9 cellular contexts compared by ENCODE assay signal in genomic region chr3:185460719-185461350, GRCh38. TPM values are rescaled to one million over a fixed set of nuclear protein-coding genes. Genes with fewer than 3 reads are reported as not detected.
A peak's percentile ranks its signal among the peaks of the same experiment; 100 is the strongest.
DNase-seq lines count a peak whose midpoint lies in the region; ATAC-seq, FAIRE-seq and TF ChIP-seq lines count a peak whose summit lies in the region.
"Had no signal": no experiment of that assay in that cellular context is flagged by ENCODE, and none has a peak within 500 bp of the region (broad histone marks: within the 10 kb centered on the region; RNA-seq: fewer than 3 reads in every experiment).

No MANE protein-coding gene starts in this region.

- H3K4me3 ChIP-seq in LNCaP clone FGC (ENCODE audit: low read depth, low read length) (no peak overlapping the region), cardiac fibroblast (replicated peaks in 1 of 2; ENCODE audit: low read depth in 2 of 2, low read length in 2 of 2) (no peak overlapping the region)

- peaks cover 4% of the 10 kb centered on the region for H3K9me3 Mint-ChIP-seq in nephron progenitor cell
- no peaks in the 10 kb centered on the region for H3K9me3 Mint-ChIP-seq in activated T-cell treated with anti-CD3 and anti-CD28 coated beads, Interleukin-2, amount 50 U/mL, for 72 hours
- H3K9me3 Mint-ChIP-seq: dendritic cell treated with granulocyte-macrophage colony-stimulating factor and Interleukin-4, amounts not matched to agents 40 ng/mL and 50 ng/mL, for 4 days had no signal

- peak; percentile 21 for FAIRE-seq in G401.6 (lab: Jason Lieb, UNC)

- DNase-seq in LNCaP clone FGC (ENCODE audit: low read depth) (peak; percentile 14), cardiac fibroblast (ENCODE audit: low read depth in 2 of 2) (peak; percentile 48), nephron progenitor cell (no peak), kidney glomerular epithelial cell (lab: John Stamatoyannopoulos, UW) (no peak), midbrain (lab: John Stamatoyannopoulos, UW) (no peak), NOMO-1 treated with DMSO at 0.1 percent for 48 hours (lab: John Stamatoyannopoulos, UW; ENCODE audit: unreplicated experiment) (no peak)
- no peak for DNase-seq in activated T-cell treated with anti-CD3 and anti-CD28 coated beads, Interleukin-2, amount 50 U/mL, for 72 hours

- H3K27ac Mint-ChIP-seq in nephron progenitor cell: no peak overlapping the region
- no peak overlapping the region for H3K27ac Mint-ChIP-seq in activated T-cell treated with anti-CD3 and anti-CD28 coated beads, Interleukin-2, amount 50 U/mL, for 72 hours
- H3K27ac Mint-ChIP-seq: dendritic cell treated with granulocyte-macrophage colony-stimulating factor and Interleukin-4, amounts not matched to agents 40 ng/mL and 50 ng/mL, for 4 days had no signal

- H3K4me1 Mint-ChIP-seq in nephron progenitor cell: no peaks in the 10 kb centered on the region
- no peaks in the 10 kb centered on the region for H3K4me1 Mint-ChIP-seq in activated T-cell treated with anti-CD3 and anti-CD28 coated beads, Interleukin-2, amount 50 U/mL, for 72 hours (ENCODE audit: low read depth)

- peaks cover 11% of the 10 kb centered on the region for H3K27me3 Mint-ChIP-seq in nephron progenitor cell (ENCODE audit: low read depth, poor library complexity)
- H3K27me3 Mint-ChIP-seq in activated T-cell treated with anti-CD3 and anti-CD28 coated beads, Interleukin-2, amount 50 U/mL, for 72 hours (ENCODE audit: low read depth): no peaks in the 10 kb centered on the region
- H3K27me3 Mint-ChIP-seq: dendritic cell treated with granulocyte-macrophage colony-stimulating factor and Interleukin-4, amounts not matched to agents 40 ng/mL and 50 ng/mL, for 4 days had no signal

- H3K36me3 Mint-ChIP-seq in nephron progenitor cell (ENCODE audit: low read depth): peaks cover 16% of the 10 kb centered on the region
- H3K36me3 Mint-ChIP-seq in activated T-cell treated with anti-CD3 and anti-CD28 coated beads, Interleukin-2, amount 50 U/mL, for 72 hours (ENCODE audit: insufficient read depth in 2 of 2): no peaks in the 10 kb centered on the region

- peak; percentile 53 for TF ChIP-seq CTCF in LNCaP clone FGC (IDR thresholded peaks at IDR 0.05; ENCODE audit: control insufficient read depth, extremely low read depth, insufficient read depth)
- no peak for TF ChIP-seq CTCF in cardiac fibroblast (IDR thresholded peaks at IDR 0.05; ENCODE audit: low read depth, low read length)
- peak; percentile 39 for TF ChIP-seq CTCF in nephron progenitor cell (IDR thresholded peaks at IDR 0.05)

- ATAC-seq in activated T-cell treated with anti-CD3 and anti-CD28 coated beads, Interleukin-2, amount 50 U/mL, for 72 hours (replicated peaks in 1 of 2): no peak

- H3K4me3 Mint-ChIP-seq in nephron progenitor cell: no peak overlapping the region
- H3K4me3 Mint-ChIP-seq in activated T-cell treated with anti-CD3 and anti-CD28 coated beads, Interleukin-2, amount 50 U/mL, for 72 hours: no peak overlapping the region
- H3K4me3 Mint-ChIP-seq: dendritic cell treated with granulocyte-macrophage colony-stimulating factor and Interleukin-4, amounts not matched to agents 40 ng/mL and 50 ng/mL, for 4 days had no signal

RNA-seq across cellular contexts. Expression of gene TMEM41A, which starts 38.0 kb away (rescaled TPM):
- total RNA-seq in activated T-cell treated with anti-CD3 and anti-CD28 coated beads, Interleukin-2, amount 50 U/mL, for 72 hours: 10 to 100 TPM; 19.8 to 22.7 TPM

Comparison
In these comparisons a context has a peak if more than half of its experiments do, and no peak if none do; other contexts are left out.
1. DNase-seq: peak in LNCaP clone FGC (single experiment) and cardiac fibroblast (2 of 2); none in nephron progenitor cell (single experiment), kidney glomerular epithelial cell (single experiment), midbrain (single experiment), NOMO-1 treated with DMSO at 0.1 percent for 48 hours (single experiment) and activated T-cell treated with anti-CD3 and anti-CD28 coated beads, Interleukin-2, amount 50 U/mL, for 72 hours (0 of 2).